ENCODE assay signal across 19 cellular contexts in the genomic region with DNA sequence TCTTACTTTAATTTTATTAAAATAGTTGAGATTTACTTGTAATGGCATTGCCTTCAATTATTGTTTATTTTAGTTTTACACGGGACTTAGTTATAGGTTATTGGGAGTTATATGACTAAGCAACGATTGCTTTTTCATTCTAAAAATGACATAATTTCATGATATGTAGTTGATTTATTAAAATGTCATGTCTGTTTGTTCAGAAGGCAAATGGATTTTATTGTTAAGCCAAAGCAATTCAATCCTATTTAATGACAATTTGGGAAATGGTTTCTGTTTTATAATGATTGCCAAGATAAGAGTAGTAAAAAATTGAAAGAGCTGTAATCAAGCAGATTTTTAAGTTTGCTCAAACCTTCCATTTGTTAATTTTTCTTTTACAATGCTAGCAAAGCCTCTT.
"Had no signal": no experiment of that assay in that cellular context is flagged by ENCODE, and none has a peak within 500 bp of the region (broad histone marks: within the 10 kb centered on the region; RNA-seq: fewer than 3 reads in every experiment).

No MANE protein-coding gene starts in this region.

- H3K9me3 ChIP-seq: MG63, SJSA1 had no signal

- H3K27me3 ChIP-seq: MG63, SJSA1 had no signal

- DNase-seq: activated B cell treated with CpG ODN at 0.5 μM for 24 hours; activated CD4-positive, alpha-beta T cell treated with anti-CD3 and anti-CD28 coated beads for 1 hour; activated CD4-positive, alpha-beta T cell treated with anti-CD3 and anti-CD28 coated beads, Interleukin-2, amount 10 ng/mL, durations not matched to agents 24 days and 14 days; activated CD4-positive, alpha-beta T cell treated with anti-CD3 and anti-CD28 coated beads, Interleukin-2, amount 50 U/mL, for 48 hours; activated CD8-positive, alpha-beta memory T cell treated with anti-CD3 and anti-CD28 coated beads, Interleukin-2, amount 10 ng/mL, durations not matched to agents 7 days and 5 days; activated gamma-delta T cell; activated naive CD4-positive, alpha-beta T cell treated with anti-CD3 and anti-CD28 coated beads for 36 hours; activated T-cell treated with anti-CD3 and anti-CD28 coated beads, Interleukin-2, amount 50 U/mL, for 4 hours; cerebellar nuclear complex; MG63; MV-4-11; NCI-H1092 treated with DMSO at 0.1 percent for 48 hours; NCI-H1417 treated with DMSO at 0.1 percent for 48 hours; NCI-H187; NCI-H510A treated with DMSO at 0.1 percent for 48 hours; SHP77; T-helper 17 cell; T-helper 9 cell had no signal

- H3K27ac ChIP-seq: SJSA1 had no signal

- H3K4me3 ChIP-seq: MG63, SJSA1 had no signal

- ATAC-seq: activated CD8-positive, alpha-beta memory T cell treated with anti-CD3 and anti-CD28 coated beads, Interleukin-2, amount 10 ng/mL, durations not matched to agents 7 days and 5 days; activated T-cell treated with anti-CD3 and anti-CD28 coated beads, Interleukin-2, amount 50 U/mL, for 4 hours; T-helper 17 cell had no signal
